ENCODE assay signal across 11 cellular contexts in the genomic region with DNA sequence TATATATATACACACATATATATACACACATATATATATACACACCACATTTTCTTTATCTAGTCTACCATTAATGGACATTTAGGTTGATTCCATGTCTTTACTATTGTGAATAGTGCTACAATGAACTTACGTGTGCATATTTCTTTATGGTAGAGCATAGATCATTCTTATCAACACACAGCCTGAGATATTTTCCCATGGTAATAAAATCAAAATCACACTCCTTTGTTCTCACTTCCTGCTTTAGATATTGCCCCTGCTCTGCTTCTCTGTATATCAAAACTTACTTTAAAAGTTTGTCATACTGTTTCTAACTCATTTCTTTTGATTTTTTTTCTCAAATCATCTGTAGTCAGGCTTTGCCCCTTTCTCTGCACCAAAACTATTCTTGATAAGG.
"Had no signal": no experiment of that assay in that cellular context is flagged by ENCODE, and none has a peak within 500 bp of the region (broad histone marks: within the 10 kb centered on the region; RNA-seq: fewer than 3 reads in every experiment).

No MANE protein-coding gene starts in this region.

- H3K4me1 ChIP-seq: HAP-1 had no signal

- H3K4me3 ChIP-seq: GM23248, GM23338, HAP-1 had no signal

- H3K9me3 ChIP-seq: HAP-1 had no signal

- H3K36me3 ChIP-seq: HAP-1 had no signal

- H3K27ac ChIP-seq: GM23248 had no signal

- DNase-seq: GM23248, GOT3, H7, H9, HCEC 1CT, HFFc6 had no signal

- FAIRE-seq: H1, H54 had no signal

- ATAC-seq: GM23338, HCT116 had no signal
